In genomic region chr6:31697555-31697954, GRCh38 we compare ENCODE assay signal across 1 cellular context.
TF ChIP-seq lines count a peak whose summit lies in the region.

No MANE protein-coding gene starts in this region.

TF ChIP-seq in GM12878, 131 proteins besides CTCF, POLR2A, EP300 and RAD21:
- TF ChIP-seq IRF3 (IDR thresholded peaks at IDR 0.05): no peak
- TF ChIP-seq BACH1 (IDR thresholded peaks at IDR 0.05; ENCODE audit: borderline replicate concordance): no peak
- no peak for TF ChIP-seq STAT3 (IDR thresholded peaks at IDR 0.05; ENCODE audit: low read depth, low read length)
